In the genomic region with DNA sequence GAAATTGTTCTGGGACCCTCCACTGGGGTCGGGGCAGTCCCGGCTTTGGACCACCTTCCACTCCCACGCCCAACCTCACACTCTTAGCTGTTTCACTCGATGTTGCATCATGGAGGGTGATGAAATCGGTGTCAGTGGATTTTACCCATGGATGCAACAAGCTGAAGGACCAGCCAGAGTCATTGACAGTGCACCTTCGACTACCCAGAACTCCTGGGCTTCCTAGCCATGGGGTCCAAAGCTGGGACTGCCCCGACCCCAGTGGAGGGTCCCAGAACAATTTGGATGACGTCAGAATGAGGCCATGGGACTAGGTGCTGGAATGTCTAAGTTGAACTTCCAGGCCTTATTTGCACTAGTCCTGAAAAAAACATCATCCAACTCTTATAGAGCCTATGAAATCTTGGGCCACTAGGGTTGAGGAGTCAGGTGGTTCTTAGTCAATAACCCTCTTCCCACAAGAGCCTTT, we compare ENCODE assay signal across 1 cellular context.
TF ChIP-seq lines count a peak whose summit lies in the region.

No MANE protein-coding gene starts in this region.

TF ChIP-seq in K562, 482 proteins besides CTCF, POLR2A, EP300 and RAD21 (continued from another document):
- TF ChIP-seq HINFP (tag; conservative IDR thresholded peaks at IDR 0.05; ENCODE audit: low read depth) = 0 out of 2 replicates have a peak, but pooled peaks have one; percentile 48
- TF ChIP-seq, protein P1, sequence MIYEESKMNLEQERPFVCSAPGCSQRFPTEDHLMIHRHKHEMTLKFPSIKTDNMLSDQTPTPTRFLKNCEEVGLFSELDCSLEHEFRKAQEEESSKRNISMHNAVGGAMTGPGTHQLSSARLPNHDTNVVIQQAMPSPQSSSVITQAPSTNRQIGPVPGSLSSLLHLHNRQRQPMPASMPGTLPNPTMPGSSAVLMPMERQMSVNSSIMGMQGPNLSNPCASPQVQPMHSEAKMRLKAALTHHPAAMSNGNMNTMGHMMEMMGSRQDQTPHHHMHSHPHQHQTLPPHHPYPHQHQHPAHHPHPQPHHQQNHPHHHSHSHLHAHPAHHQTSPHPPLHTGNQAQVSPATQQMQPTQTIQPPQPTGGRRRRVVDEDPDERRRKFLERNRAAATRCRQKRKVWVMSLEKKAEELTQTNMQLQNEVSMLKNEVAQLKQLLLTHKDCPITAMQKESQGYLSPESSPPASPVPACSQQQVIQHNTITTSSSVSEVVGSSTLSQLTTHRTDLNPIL (CRISPR knock-in tag; IDR thresholded peaks at IDR 0.05) = no peak
- TF ChIP-seq, protein P2, sequence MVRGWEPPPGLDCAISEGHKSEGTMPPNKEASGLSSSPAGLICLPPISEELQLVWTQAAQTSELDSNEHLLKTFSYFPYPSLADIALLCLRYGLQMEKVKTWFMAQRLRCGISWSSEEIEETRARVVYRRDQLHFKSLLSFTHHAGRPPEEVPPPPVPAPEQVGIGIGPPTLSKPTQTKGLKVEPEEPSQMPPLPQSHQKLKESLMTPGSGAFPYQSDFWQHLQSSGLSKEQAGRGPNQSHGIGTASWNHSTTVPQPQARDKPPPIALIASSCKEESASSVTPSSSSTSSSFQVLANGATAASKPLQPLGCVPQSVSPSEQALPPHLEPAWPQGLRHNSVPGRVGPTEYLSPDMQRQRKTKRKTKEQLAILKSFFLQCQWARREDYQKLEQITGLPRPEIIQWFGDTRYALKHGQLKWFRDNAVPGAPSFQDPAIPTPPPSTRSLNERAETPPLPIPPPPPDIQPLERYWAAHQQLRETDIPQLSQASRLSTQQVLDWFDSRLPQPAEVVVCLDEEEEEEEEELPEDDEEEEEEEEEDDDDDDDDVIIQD (CRISPR knock-in tag; IDR thresholded peaks at IDR 0.05) = no peak
- TF ChIP-seq RFX1 (IDR thresholded peaks at IDR 0.05) = no peak
- TF ChIP-seq, protein P3, sequence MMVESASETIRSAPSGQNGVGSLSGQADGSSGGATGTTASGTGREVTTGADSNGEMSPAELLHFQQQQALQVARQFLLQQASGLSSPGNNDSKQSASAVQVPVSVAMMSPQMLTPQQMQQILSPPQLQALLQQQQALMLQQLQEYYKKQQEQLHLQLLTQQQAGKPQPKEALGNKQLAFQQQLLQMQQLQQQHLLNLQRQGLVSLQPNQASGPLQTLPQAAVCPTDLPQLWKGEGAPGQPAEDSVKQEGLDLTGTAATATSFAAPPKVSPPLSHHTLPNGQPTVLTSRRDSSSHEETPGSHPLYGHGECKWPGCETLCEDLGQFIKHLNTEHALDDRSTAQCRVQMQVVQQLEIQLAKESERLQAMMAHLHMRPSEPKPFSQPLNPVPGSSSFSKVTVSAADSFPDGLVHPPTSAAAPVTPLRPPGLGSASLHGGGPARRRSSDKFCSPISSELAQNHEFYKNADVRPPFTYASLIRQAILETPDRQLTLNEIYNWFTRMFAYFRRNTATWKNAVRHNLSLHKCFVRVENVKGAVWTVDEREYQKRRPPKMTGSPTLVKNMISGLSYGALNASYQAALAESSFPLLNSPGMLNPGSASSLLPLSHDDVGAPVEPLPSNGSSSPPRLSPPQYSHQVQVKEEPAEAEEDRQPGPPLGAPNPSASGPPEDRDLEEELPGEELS (CRISPR knock-in tag; IDR thresholded peaks at IDR 0.05; ENCODE audit: borderline replicate concordance) = no peak
- TF ChIP-seq HMBOX1 (IDR thresholded peaks at IDR 0.05) = no peak
- peak; percentile 49; the same call in 1 of the 2 replicates for TF ChIP-seq ZNF79 (CRISPR knock-in tag; IDR thresholded peaks at IDR 0.05; ENCODE audit: low read depth)
- TF ChIP-seq TEAD1 (CRISPR knock-in tag; IDR thresholded peaks at IDR 0.05) = peak in 1 of 2 experiments; percentile 52; a peak in 2 of 4 replicates
- TF ChIP-seq, protein P4, sequence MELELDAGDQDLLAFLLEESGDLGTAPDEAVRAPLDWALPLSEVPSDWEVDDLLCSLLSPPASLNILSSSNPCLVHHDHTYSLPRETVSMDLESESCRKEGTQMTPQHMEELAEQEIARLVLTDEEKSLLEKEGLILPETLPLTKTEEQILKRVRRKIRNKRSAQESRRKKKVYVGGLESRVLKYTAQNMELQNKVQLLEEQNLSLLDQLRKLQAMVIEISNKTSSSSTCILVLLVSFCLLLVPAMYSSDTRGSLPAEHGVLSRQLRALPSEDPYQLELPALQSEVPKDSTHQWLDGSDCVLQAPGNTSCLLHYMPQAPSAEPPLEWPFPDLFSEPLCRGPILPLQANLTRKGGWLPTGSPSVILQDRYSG (tag; conservative IDR thresholded peaks at IDR 0.05; ENCODE audit: low read depth) = peak; percentile 43; the same call in 1 of the 2 replicates
- TF ChIP-seq SNIP1 (IDR thresholded peaks at IDR 0.05; ENCODE audit: low read depth) = no peak
- no peak for TF ChIP-seq ZNF785 (CRISPR knock-in tag; IDR thresholded peaks at IDR 0.05)
- TF ChIP-seq RBM14 (IDR thresholded peaks at IDR 0.05; ENCODE audit: borderline replicate concordance, insufficient read depth, low read depth, low read length) = no peak
- peak; percentile 90 for TF ChIP-seq ZNF583 (CRISPR knock-in tag; IDR thresholded peaks at IDR 0.05)
- no peak for TF ChIP-seq ARID2 (IDR thresholded peaks at IDR 0.05)
- TF ChIP-seq MEF2D (tag; conservative IDR thresholded peaks at IDR 0.05; ENCODE audit: low read depth) = 0 out of 2 replicates have a peak, but pooled peaks have one; percentile 17
- no peak for TF ChIP-seq XRCC5 (IDR thresholded peaks at IDR 0.05; ENCODE audit: low read depth, low read length)
- TF ChIP-seq TCF3 (CRISPR knock-in tag; IDR thresholded peaks at IDR 0.05) = no peak
- TF ChIP-seq DDX20 (tag; IDR thresholded peaks at IDR 0.05; ENCODE audit: low read depth) = no peak
- TF ChIP-seq, protein P5, sequence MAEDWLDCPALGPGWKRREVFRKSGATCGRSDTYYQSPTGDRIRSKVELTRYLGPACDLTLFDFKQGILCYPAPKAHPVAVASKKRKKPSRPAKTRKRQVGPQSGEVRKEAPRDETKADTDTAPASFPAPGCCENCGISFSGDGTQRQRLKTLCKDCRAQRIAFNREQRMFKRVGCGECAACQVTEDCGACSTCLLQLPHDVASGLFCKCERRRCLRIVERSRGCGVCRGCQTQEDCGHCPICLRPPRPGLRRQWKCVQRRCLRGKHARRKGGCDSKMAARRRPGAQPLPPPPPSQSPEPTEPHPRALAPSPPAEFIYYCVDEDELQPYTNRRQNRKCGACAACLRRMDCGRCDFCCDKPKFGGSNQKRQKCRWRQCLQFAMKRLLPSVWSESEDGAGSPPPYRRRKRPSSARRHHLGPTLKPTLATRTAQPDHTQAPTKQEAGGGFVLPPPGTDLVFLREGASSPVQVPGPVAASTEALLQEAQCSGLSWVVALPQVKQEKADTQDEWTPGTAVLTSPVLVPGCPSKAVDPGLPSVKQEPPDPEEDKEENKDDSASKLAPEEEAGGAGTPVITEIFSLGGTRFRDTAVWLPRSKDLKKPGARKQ (CRISPR knock-in tag; IDR thresholded peaks at IDR 0.05) = no peak
- no peak for TF ChIP-seq ZNF165 (CRISPR knock-in tag; IDR thresholded peaks at IDR 0.05; ENCODE audit: borderline replicate concordance)
- TF ChIP-seq, protein P6, sequence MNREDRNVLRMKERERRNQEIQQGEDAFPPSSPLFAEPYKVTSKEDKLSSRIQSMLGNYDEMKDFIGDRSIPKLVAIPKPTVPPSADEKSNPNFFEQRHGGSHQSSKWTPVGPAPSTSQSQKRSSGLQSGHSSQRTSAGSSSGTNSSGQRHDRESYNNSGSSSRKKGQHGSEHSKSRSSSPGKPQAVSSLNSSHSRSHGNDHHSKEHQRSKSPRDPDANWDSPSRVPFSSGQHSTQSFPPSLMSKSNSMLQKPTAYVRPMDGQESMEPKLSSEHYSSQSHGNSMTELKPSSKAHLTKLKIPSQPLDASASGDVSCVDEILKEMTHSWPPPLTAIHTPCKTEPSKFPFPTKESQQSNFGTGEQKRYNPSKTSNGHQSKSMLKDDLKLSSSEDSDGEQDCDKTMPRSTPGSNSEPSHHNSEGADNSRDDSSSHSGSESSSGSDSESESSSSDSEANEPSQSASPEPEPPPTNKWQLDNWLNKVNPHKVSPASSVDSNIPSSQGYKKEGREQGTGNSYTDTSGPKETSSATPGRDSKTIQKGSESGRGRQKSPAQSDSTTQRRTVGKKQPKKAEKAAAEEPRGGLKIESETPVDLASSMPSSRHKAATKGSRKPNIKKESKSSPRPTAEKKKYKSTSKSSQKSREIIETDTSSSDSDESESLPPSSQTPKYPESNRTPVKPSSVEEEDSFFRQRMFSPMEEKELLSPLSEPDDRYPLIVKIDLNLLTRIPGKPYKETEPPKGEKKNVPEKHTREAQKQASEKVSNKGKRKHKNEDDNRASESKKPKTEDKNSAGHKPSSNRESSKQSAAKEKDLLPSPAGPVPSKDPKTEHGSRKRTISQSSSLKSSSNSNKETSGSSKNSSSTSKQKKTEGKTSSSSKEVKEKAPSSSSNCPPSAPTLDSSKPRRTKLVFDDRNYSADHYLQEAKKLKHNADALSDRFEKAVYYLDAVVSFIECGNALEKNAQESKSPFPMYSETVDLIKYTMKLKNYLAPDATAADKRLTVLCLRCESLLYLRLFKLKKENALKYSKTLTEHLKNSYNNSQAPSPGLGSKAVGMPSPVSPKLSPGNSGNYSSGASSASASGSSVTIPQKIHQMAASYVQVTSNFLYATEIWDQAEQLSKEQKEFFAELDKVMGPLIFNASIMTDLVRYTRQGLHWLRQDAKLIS (CRISPR knock-in tag; IDR thresholded peaks at IDR 0.05) = 0 out of 2 replicates have a peak, but pooled peaks have one; percentile 48
- peak; percentile 5 for TF ChIP-seq HDAC3 (IDR thresholded peaks at IDR 0.05; ENCODE audit: borderline replicate concordance, partially characterized antibody)
- TF ChIP-seq NFYB (IDR thresholded peaks at IDR 0.05; ENCODE audit: extremely low read depth, insufficient read length) = no peak
- peak; percentile 64; the same call in 1 of the 2 replicates for TF ChIP-seq ERF (CRISPR knock-in tag; IDR thresholded peaks at IDR 0.05)
- no peak for TF ChIP-seq GATAD2A (IDR thresholded peaks at IDR 0.05)
- no peak for TF ChIP-seq STAT5A (IDR thresholded peaks at IDR 0.05; ENCODE audit: borderline replicate concordance, low read length)
- no peak for TF ChIP-seq BDP1 (IDR thresholded peaks at IDR 0.05; ENCODE audit: insufficient read depth, insufficient read length)
- no peak for TF ChIP-seq PHF20 (IDR thresholded peaks at IDR 0.05; ENCODE audit: partially characterized antibody)
- TF ChIP-seq MAX (CRISPR knock-in tag; IDR thresholded peaks at IDR 0.05) = no peak
- no peak for TF ChIP-seq DNMT1 (IDR thresholded peaks at IDR 0.05)
- TF ChIP-seq, protein P7, sequence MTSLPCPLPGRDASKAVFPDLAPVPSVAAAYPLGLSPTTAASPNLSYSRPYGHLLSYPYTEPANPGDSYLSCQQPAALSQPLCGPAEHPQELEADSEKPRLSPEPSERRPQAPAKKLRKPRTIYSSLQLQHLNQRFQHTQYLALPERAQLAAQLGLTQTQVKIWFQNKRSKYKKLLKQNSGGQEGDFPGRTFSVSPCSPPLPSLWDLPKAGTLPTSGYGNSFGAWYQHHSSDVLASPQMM (CRISPR knock-in tag; IDR thresholded peaks at IDR 0.05) = no peak
- TF ChIP-seq SAP30 (IDR thresholded peaks at IDR 0.05; ENCODE audit: borderline replicate concordance, insufficient read depth, low read depth, low read length, poor library complexity, severe bottlenecking) = no peak
- TF ChIP-seq, protein P8, sequence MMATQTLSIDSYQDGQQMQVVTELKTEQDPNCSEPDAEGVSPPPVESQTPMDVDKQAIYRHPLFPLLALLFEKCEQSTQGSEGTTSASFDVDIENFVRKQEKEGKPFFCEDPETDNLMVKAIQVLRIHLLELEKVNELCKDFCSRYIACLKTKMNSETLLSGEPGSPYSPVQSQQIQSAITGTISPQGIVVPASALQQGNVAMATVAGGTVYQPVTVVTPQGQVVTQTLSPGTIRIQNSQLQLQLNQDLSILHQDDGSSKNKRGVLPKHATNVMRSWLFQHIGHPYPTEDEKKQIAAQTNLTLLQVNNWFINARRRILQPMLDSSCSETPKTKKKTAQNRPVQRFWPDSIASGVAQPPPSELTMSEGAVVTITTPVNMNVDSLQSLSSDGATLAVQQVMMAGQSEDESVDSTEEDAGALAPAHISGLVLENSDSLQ (IDR thresholded peaks at IDR 0.05) = no peak
- no peak for TF ChIP-seq RNF2 (IDR thresholded peaks at IDR 0.05)
- no peak for TF ChIP-seq SP1 (CRISPR knock-in tag; IDR thresholded peaks at IDR 0.05)
- TF ChIP-seq XRCC3 (IDR thresholded peaks at IDR 0.05) = no peak
- TF ChIP-seq ZNF23 (CRISPR knock-in tag; IDR thresholded peaks at IDR 0.05) = no peak; the same call in 1 of the 2 replicates
- TF ChIP-seq EP400 (IDR thresholded peaks at IDR 0.05) = peak; percentile 37
- no peak for TF ChIP-seq PHB (CRISPR knock-in tag; IDR thresholded peaks at IDR 0.05)
- TF ChIP-seq TAF9B (IDR thresholded peaks at IDR 0.05; ENCODE audit: partially characterized antibody) = no peak
